In genomic region chr13:50593228-50593627, GRCh38 we compare ENCODE assay signal across 25 cellular contexts.
DNase-seq lines count a peak whose midpoint lies in the region; ATAC-seq and TF ChIP-seq lines count a peak whose summit lies in the region.
"Had no signal": no experiment of that assay in that cellular context is flagged by ENCODE, and none has a peak within 500 bp of the region (broad histone marks: within the 10 kb centered on the region; RNA-seq: fewer than 3 reads in every experiment).

No MANE protein-coding gene starts in this region.

- ATAC-seq in CD8-positive, alpha-beta T cell = no peak
- no peak for ATAC-seq in memory B cell (ENCODE audit: low read depth)
- ATAC-seq in left ventricle myocardium superior = no peak
- no peak for ATAC-seq in GM19328 (IDR thresholded peaks at IDR 0.05; ENCODE audit: unreplicated experiment)
- ATAC-seq: HepG2, upper lobe of right lung had no signal

- H3K4me1 Mint-ChIP-seq in CD8-positive, alpha-beta T cell (ENCODE audit: low read depth) = peaks cover 51% of the 10 kb centered on the region
- peaks cover 59% of the 10 kb centered on the region for H3K4me1 Mint-ChIP-seq in memory B cell

- no peak overlapping the region for H3K9ac ChIP-seq in GM23248

- H3K27ac ChIP-seq in CD8-positive, alpha-beta T cell (ENCODE audit: low read depth, low read length) = no peak overlapping the region
- H3K27ac ChIP-seq in GM23248 = peak overlapping the region; percentile 54
- H3K27ac ChIP-seq in WERI-Rb-1 = no peak overlapping the region
- H3K27ac ChIP-seq: prostate gland, upper lobe of right lung had no signal

- peak overlapping the region; percentile 38 for H3K4me2 ChIP-seq in GM23248 (ENCODE audit: unreplicated experiment)

- no peaks in the 10 kb centered on the region for H3K9me2 ChIP-seq in GM23248 (ENCODE audit: insufficient read depth)

- 68 to 80% methylated on average over 1 of the region's 1 CpG for WGBS in GM23248 (ENCODE audit: low coverage in 1 of 2, low lambda C conversion rate in 2 of 2, missing lambda C conversion rate in 2 of 2), 2 experiments

- no peak overlapping the region for H2AFZ ChIP-seq in GM23248

- H3K36me3 ChIP-seq in CD8-positive, alpha-beta T cell (ENCODE audit: insufficient read depth, low read length) = no peaks in the 10 kb centered on the region
- H3K36me3 ChIP-seq in GM23248 (ENCODE audit: low read depth) = no peaks in the 10 kb centered on the region
- no peaks in the 10 kb centered on the region for H3K36me3 ChIP-seq in WERI-Rb-1
- H3K36me3 ChIP-seq: HAP-1, prostate gland, upper lobe of right lung had no signal

- TF ChIP-seq CTCF in CD8-positive, alpha-beta T cell (IDR thresholded peaks at IDR 0.05) = no peak
- no peak for TF ChIP-seq CTCF in WERI-Rb-1 (IDR thresholded peaks at IDR 0.05; ENCODE audit: low read depth, low read length)

- H3F3A ChIP-seq in GM23248 (ENCODE audit: insufficient read depth) = peaks cover 44% of the 10 kb centered on the region

- H3K4me3 Mint-ChIP-seq in CD8-positive, alpha-beta T cell = peak overlapping the region; percentile 11
- no peak overlapping the region for H3K4me3 Mint-ChIP-seq in memory B cell
- H3K4me3 Mint-ChIP-seq: activated naive CD4-positive, alpha-beta T cell treated with anti-CD3 and anti-CD28 coated beads for 36 hours had no signal

- no peaks in the 10 kb centered on the region for H3K79me2 ChIP-seq in GM23248 (ENCODE audit: insufficient read depth)

- no peaks in the 10 kb centered on the region for H4K20me1 ChIP-seq in GM23248 (ENCODE audit: insufficient read depth)

- POLR2A ChIA-PET in CD8-positive, alpha-beta T cell (lab: Charles Lee) = no interaction called here

- H3K4me1 ChIP-seq in CD8-positive, alpha-beta T cell (ENCODE audit: insufficient read depth, low read length) = peaks cover 23% of the 10 kb centered on the region
- H3K4me1 ChIP-seq in GM23248 (ENCODE audit: insufficient read depth) = peaks cover 49% of the 10 kb centered on the region
- H3K4me1 ChIP-seq: HAP-1, prostate gland, upper lobe of right lung had no signal

- H3K4me3 ChIP-seq in CD8-positive, alpha-beta T cell (ENCODE audit: low read depth, low read length) = no peak overlapping the region
- no peak overlapping the region for H3K4me3 ChIP-seq in GM23248
- H3K4me3 ChIP-seq in WERI-Rb-1 (ENCODE audit: low read depth, low read length) = no peak overlapping the region
- H3K4me3 ChIP-seq: HAP-1, prostate gland, upper lobe of right lung had no signal

- H3K27me3 Mint-ChIP-seq in CD8-positive, alpha-beta T cell (ENCODE audit: low read depth) = no peaks in the 10 kb centered on the region
- H3K27me3 Mint-ChIP-seq in memory B cell = no peaks in the 10 kb centered on the region

- DNase-seq in CD8-positive, alpha-beta T cell = no peak
- DNase-seq in GM23248 (no peak), RPMI7951 (ENCODE audit: low read depth) (peak; percentile 11), memory B cell (ENCODE audit: low spot score in 2 of 2) (no peak), left ventricle myocardium superior (no peak), WERI-Rb-1 (no peak), retina (no peak)
- DNase-seq: activated CD4-positive, CD25-positive, alpha-beta regulatory T cell treated with anti-CD3 and anti-CD28 coated beads, Interleukin-2, amount 50 U/mL, for 72 hours; activated CD8-positive, alpha-beta memory T cell treated with anti-CD3 and anti-CD28 coated beads for 24 hours; activated naive CD4-positive, alpha-beta T cell treated with anti-CD3 and anti-CD28 coated beads for 36 hours; activated T-cell treated with anti-CD3 and anti-CD28 coated beads, Interleukin-2, amount 50 U/mL, for 48 hours; dermis blood vessel endothelial cell; glutamatergic neuron; kidney; NCI-H1105 treated with DMSO at 0.1 percent for 48 hours; NCI-H2029; NCI-H774; OCI-M1; Right ventricle myocardium superior; substantia nigra; upper lobe of right lung had no signal

- H3K9me3 ChIP-seq in CD8-positive, alpha-beta T cell (ENCODE audit: low read length) = no peaks in the 10 kb centered on the region
- H3K9me3 ChIP-seq in GM23248 (ENCODE audit: low read depth) (no peaks in the 10 kb centered on the region), WERI-Rb-1 (ENCODE audit: severe bottlenecking) (no peaks in the 10 kb centered on the region)
- H3K9me3 ChIP-seq: HAP-1, prostate gland, upper lobe of right lung had no signal

- no peaks in the 10 kb centered on the region for H3K9me3 Mint-ChIP-seq in CD8-positive, alpha-beta T cell
- H3K9me3 Mint-ChIP-seq in memory B cell = peaks cover 3% of the 10 kb centered on the region
- H3K9me3 Mint-ChIP-seq: activated naive CD4-positive, alpha-beta T cell treated with anti-CD3 and anti-CD28 coated beads for 36 hours had no signal

- no peaks in the 10 kb centered on the region for H3K36me3 Mint-ChIP-seq in CD8-positive, alpha-beta T cell
- peaks cover 4% of the 10 kb centered on the region for H3K36me3 Mint-ChIP-seq in memory B cell

- CTCF ChIA-PET in CD8-positive, alpha-beta T cell (lab: Charles Lee) = no interaction called here

- intact Hi-C loops in CD8-positive, alpha-beta T cell (cut with DNase I, micrococcal nuclease) = no loop called here
- intact Hi-C loops in left ventricle myocardium superior (cut with micrococcal nuclease) = no loop called here

- in situ Hi-C loops in GM23248 (cut with MboI) = no loop called here

- H3K27ac Mint-ChIP-seq in CD8-positive, alpha-beta T cell = peak overlapping the region; percentile 75
- H3K27ac Mint-ChIP-seq in memory B cell = peak overlapping the region; percentile 82
- H3K27ac Mint-ChIP-seq: activated naive CD4-positive, alpha-beta T cell treated with anti-CD3 and anti-CD28 coated beads for 36 hours had no signal

- H3K27me3 ChIP-seq in CD8-positive, alpha-beta T cell (ENCODE audit: insufficient read depth, low read length) = no peaks in the 10 kb centered on the region
- no peaks in the 10 kb centered on the region for H3K27me3 ChIP-seq in GM23248 (replicated peaks; ENCODE audit: insufficient read depth)
- no peaks in the 10 kb centered on the region for H3K27me3 ChIP-seq in WERI-Rb-1 (ENCODE audit: insufficient read depth, low read depth, severe bottlenecking)
- H3K27me3 ChIP-seq: upper lobe of right lung had no signal
